In genomic region chr19:13794388-13794751, GRCh38 we compare ENCODE assay signal across 8 cellular contexts. TPM values are rescaled to one million over a fixed set of nuclear protein-coding genes. Genes with fewer than 3 reads are reported as not detected.
DNase-seq lines count a peak whose midpoint lies in the region; ATAC-seq and TF ChIP-seq lines count a peak whose summit lies in the region.

No MANE protein-coding gene starts in this region.

- peak overlapping the region; percentile 97 to 99 for H3K27ac ChIP-seq in breast epithelium
- H3K27ac ChIP-seq in left lung, result peak overlapping the region; percentile 85 to 88
- H3K27ac ChIP-seq in testis, result peak overlapping the region; percentile 27 to 86

- peak overlapping the region; percentile 90 for H3K4me3 Mint-ChIP-seq in Calu3 (ENCODE audit: low read depth, unreplicated experiment)

- TF ChIP-seq CTCF in Calu3 (IDR thresholded peaks at IDR 0.05; ENCODE audit: unreplicated experiment) (no peak), breast epithelium (IDR thresholded peaks at IDR 0.05) (no peak), left lung (IDR thresholded peaks at IDR 0.05) (no peak), testis (IDR thresholded peaks at IDR 0.05) (no peak)

- H3K4me1 ChIP-seq in breast epithelium (peaks cover 5 to 12% of the 10 kb centered on the region in 2 donors), left lung (peaks cover 16 to 51% of the 10 kb centered on the region in 2 donors), testis (peaks cover 18% of the 10 kb centered on the region)

- H3K4me1 Mint-ChIP-seq in Calu3 (ENCODE audit: low read depth, unreplicated experiment), result no peaks in the 10 kb centered on the region

- H3K36me3 Mint-ChIP-seq in Calu3 (ENCODE audit: insufficient read depth, unreplicated experiment), result peaks cover 33% of the 10 kb centered on the region

- TF ChIP-seq POLR2A in breast epithelium (IDR thresholded peaks at IDR 0.05) (no peak), testis (IDR thresholded peaks at IDR 0.05) (no peak)

- ATAC-seq in left lung (peak; percentile 14), GM19395 (IDR thresholded peaks at IDR 0.05; ENCODE audit: unreplicated experiment) (no peak), HG03342 (IDR thresholded peaks at IDR 0.05; ENCODE audit: unreplicated experiment) (no peak)

- intact Hi-C loops in Calu3 (cut with micrococcal nuclease; ENCODE audit: unreplicated experiment) (no loop called here), breast epithelium (cut with DNase I; ENCODE audit: low total_unique reads) (no loop called here), left lung (cut with DNase I) (no loop called here), testis (cut with DNase I; ENCODE audit: low total_unique reads) (loop anchor here (5.0 kb wide), 1 partner anchor 48 kb away; no protein-coding TSS in a partner anchor)

- H3K36me3 ChIP-seq in MG63 (peaks cover 13% of the 10 kb centered on the region), breast epithelium (no peaks in the 10 kb centered on the region), left lung (no peaks in the 10 kb centered on the region), testis (ENCODE audit: low read depth, missing control alignments) (no peaks in the 10 kb centered on the region)

- H3K9me3 ChIP-seq in MG63 (no peaks in the 10 kb centered on the region), breast epithelium (no peaks in the 10 kb centered on the region), left lung (no peaks in the 10 kb centered on the region), testis (no peaks in the 10 kb centered on the region)

- TSS peak; percentile 89 for BruUV-seq in Calu3 (replicated peaks; lab: Mats Ljungman, UMichigan)

- H3K27me3 ChIP-seq in MG63 (no peaks in the 10 kb centered on the region), breast epithelium (no peaks in the 10 kb centered on the region), left lung (no peaks in the 10 kb centered on the region), testis (no peaks in the 10 kb centered on the region)

- H3K4me3 ChIP-seq in MG63, result peak overlapping the region; percentile 77
- peak overlapping the region; percentile 76 to 91 (median 81) for H3K4me3 ChIP-seq in breast epithelium
- H3K4me3 ChIP-seq in left lung, result peak overlapping the region; percentile 57 to 67
- peak overlapping the region; percentile 64 to 86 for H3K4me3 ChIP-seq in testis

- H3K27ac Mint-ChIP-seq in Calu3 (ENCODE audit: unreplicated experiment), result peak overlapping the region; percentile 94

- H3K9me3 Mint-ChIP-seq in Calu3 (ENCODE audit: low read depth, unreplicated experiment), result no peaks in the 10 kb centered on the region

- DNase-seq in Calu3 (peak; percentile 75), MG63 (peak; percentile 97), breast epithelium (ENCODE audit: low spot score in 2 of 2) (peak; percentile 87 to 94), left lung (peak in 1 of 2 donors; percentile 80), testis (peak; percentile 79), NOMO-1 treated with DMSO at 0.1 percent for 48 hours (lab: John Stamatoyannopoulos, UW; ENCODE audit: unreplicated experiment) (no peak)

- H3K27me3 Mint-ChIP-seq in Calu3 (ENCODE audit: unreplicated experiment), result no peaks in the 10 kb centered on the region

- WGBS in testis, 2 donors, result 1% methylated on average over 6 to 10 of the region's 10 CpGs

- CTCF ChIA-PET in Calu3 (lab: Charles Lee), result interaction anchor here (0.7 kb wide), 2 partner anchors 19 to 42 kb away, joined by 5 to 7 read pairs; no protein-coding TSS in a partner anchor

RNA-seq across cellular contexts. Expression of gene ZSWIM4, which starts 0.9 kb away (rescaled TPM):
- total RNA-seq in Calu3 (2022) (10.7 and 11.5 TPM in 2 replicates), breast epithelium (1 to 10 TPM; 1.1 to 8.5 (median 6.9) TPM), left lung (10 to 100 TPM in 1 of 2 donors, 1 to 10 TPM in 1; 6.6 to 14.3 TPM), testis (10 to 100 TPM in 1 of 2 donors, 1 to 10 TPM in 1; 4.7 to 10.0 TPM)
- total RNA-seq in MG63 (2014; rRNA removed; shearing (Covaris generic); ENCODE audit: low replicate concordance), result 4.8 and 7.9 TPM in 2 replicates
- 3.4 TPM for polyA plus RNA-seq in testis (ENCODE audit: insufficient read depth, low read depth, low replicate concordance)

RNA-seq across cellular contexts. Expression of gene C19orf53, which starts 20.1 kb away (rescaled TPM):
- 59.4 and 66.4 TPM in 2 replicates for total RNA-seq in Calu3 (2022)
- total RNA-seq in MG63 (2014; rRNA removed; shearing (Covaris generic); ENCODE audit: low replicate concordance), result 70.3 and 247 TPM in 2 replicates
- 100 to 1,000 TPM; 134 to 175 (median 137) TPM for total RNA-seq in breast epithelium
- total RNA-seq in left lung, result 10 to 100 TPM; 64.8 to 77.0 TPM
- total RNA-seq in testis, result 100 to 1,000 TPM; 114 to 137 TPM
- 128 TPM for polyA plus RNA-seq in testis (ENCODE audit: insufficient read depth, low read depth, low replicate concordance)

RNA-seq across cellular contexts. Expression of gene MRI1, which starts 30.0 kb away (rescaled TPM):
- total RNA-seq in Calu3 (2022) (30.2 and 32.6 TPM in 2 replicates), breast epithelium (10 to 100 TPM; 45.9 to 72.4 (median 71.4) TPM), left lung (10 to 100 TPM; 29.0 TPM), testis (10 to 100 TPM; 26.5 to 33.0 TPM)
- total RNA-seq in MG63 (2014; rRNA removed; shearing (Covaris generic); ENCODE audit: low replicate concordance), result 27.8 and 37.2 TPM in 2 replicates
- 6.7 TPM for polyA plus RNA-seq in testis (ENCODE audit: insufficient read depth, low read depth, low replicate concordance)
